In the genomic region with DNA sequence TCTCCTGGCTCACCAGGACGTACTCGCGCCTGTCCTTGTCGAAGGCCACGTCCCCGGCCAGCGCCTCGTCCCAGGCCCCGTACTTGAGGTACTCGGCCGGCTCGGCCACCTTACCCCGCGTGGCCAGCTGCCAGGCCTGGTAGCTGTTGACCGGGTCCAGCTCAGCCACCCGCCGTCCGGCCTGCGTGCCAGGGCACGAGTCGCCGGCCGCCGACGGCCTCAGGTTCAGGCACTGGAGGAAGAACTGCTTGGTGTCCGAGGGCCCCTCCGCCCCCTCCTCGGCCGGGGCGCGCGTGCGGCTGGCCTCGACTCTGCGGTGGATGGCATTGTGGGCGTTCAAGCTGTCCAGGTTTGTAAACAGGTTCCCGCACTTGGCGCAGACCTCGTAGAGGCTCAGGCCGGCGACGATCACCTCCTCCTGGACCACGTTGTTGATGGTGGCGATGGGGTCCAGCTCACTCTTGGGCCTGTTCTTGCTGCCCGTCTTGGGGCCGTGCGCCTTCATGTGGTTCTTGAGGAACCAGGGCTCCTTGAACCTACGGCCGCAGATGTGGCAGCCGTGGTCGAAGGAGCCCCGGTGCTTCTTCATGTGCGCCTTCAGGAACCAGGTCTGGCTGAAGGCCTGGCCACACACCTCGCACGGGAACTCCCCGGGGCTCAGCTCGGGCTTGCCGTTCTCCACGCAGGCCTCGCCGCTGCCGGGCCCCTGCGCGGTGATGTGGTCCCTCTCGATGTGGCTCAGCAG, we compare ENCODE assay signal across 14 cellular contexts.
"Had no signal": no experiment of that assay in that cellular context is flagged by ENCODE, and none has a peak within 500 bp of the region (broad histone marks: within the 10 kb centered on the region; RNA-seq: fewer than 3 reads in every experiment).

No MANE protein-coding gene starts in this region.

- H3K9ac ChIP-seq: neural progenitor cell had no signal

- DNase-seq: activated naive CD8-positive, alpha-beta T cell treated with anti-CD3 and anti-CD28 coated beads for 36 hours; colonic mucosa; left colon; naive B cell; retina; stimulated activated CD4-positive, alpha-beta T cell treated with anti-CD3 and anti-CD28 coated beads, Interleukin-1b, Interleukin-23, amount 100 ng/mL, for 48 hours; stimulated activated naive CD8-positive, alpha-beta T cell treated with anti-CD3 and anti-CD28 coated beads, Interleukin-15, amount 100 ng/mL, for 72 hours; T-helper 9 cell; transverse colon had no signal

- H3K27me3 ChIP-seq: colonic mucosa, gastroesophageal sphincter, neural progenitor cell, transverse colon, vagina had no signal

- H3K36me3 ChIP-seq: colonic mucosa had no signal

- H3K4me3 ChIP-seq: colonic mucosa, gastroesophageal sphincter, neural progenitor cell, transverse colon, vagina had no signal

- H3K4me2 ChIP-seq: neural progenitor cell had no signal

- H3K9me3 ChIP-seq: colonic mucosa, transverse colon, vagina had no signal

- H3K27ac ChIP-seq: colonic mucosa, epithelial cell of prostate, gastroesophageal sphincter, neural progenitor cell, transverse colon, vagina had no signal

- ATAC-seq: gastroesophageal sphincter, left colon, WTC11 had no signal

- H2AFZ ChIP-seq: neural progenitor cell had no signal
